ENCODE assay signal across 1 cellular context in the genomic region with DNA sequence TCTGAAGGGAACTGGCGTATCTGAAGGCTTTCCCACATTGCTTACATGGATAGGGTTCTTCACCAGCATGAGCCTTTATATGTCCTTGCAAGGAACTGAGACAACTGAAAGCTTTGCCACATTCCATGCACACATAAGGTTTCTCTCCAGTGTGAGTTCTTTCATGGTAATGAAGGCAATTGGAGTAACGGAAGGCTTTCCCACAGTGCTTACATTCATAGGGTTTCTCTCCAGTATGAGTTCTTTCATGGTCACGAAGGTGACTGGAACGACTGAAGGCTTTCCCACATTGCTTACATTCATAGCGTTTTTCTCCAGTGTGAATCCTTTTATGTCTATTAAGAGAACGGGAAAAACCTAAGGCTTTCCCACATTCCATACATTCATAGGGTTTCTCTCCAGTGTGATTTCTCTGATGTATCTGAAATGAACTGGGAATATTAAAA.
A peak's percentile ranks its signal among the peaks of the same experiment; 100 is the strongest.
TF ChIP-seq lines count a peak whose summit lies in the region.

No MANE protein-coding gene starts in this region.

TF ChIP-seq in HepG2, 621 proteins besides CTCF, POLR2A, EP300 and RAD21:
- TF ChIP-seq, protein P1, sequence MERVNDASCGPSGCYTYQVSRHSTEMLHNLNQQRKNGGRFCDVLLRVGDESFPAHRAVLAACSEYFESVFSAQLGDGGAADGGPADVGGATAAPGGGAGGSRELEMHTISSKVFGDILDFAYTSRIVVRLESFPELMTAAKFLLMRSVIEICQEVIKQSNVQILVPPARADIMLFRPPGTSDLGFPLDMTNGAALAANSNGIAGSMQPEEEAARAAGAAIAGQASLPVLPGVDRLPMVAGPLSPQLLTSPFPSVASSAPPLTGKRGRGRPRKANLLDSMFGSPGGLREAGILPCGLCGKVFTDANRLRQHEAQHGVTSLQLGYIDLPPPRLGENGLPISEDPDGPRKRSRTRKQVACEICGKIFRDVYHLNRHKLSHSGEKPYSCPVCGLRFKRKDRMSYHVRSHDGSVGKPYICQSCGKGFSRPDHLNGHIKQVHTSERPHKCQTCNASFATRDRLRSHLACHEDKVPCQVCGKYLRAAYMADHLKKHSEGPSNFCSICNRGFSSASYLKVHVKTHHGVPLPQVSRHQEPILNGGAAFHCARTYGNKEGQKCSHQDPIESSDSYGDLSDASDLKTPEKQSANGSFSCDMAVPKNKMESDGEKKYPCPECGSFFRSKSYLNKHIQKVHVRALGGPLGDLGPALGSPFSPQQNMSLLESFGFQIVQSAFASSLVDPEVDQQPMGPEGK (CRISPR knock-in tag; IDR thresholded peaks at IDR 0.05) = no peak
- no peak for TF ChIP-seq ZNF788 (CRISPR knock-in tag; IDR thresholded peaks at IDR 0.05; ENCODE audit: borderline replicate concordance)
- TF ChIP-seq, protein P2, sequence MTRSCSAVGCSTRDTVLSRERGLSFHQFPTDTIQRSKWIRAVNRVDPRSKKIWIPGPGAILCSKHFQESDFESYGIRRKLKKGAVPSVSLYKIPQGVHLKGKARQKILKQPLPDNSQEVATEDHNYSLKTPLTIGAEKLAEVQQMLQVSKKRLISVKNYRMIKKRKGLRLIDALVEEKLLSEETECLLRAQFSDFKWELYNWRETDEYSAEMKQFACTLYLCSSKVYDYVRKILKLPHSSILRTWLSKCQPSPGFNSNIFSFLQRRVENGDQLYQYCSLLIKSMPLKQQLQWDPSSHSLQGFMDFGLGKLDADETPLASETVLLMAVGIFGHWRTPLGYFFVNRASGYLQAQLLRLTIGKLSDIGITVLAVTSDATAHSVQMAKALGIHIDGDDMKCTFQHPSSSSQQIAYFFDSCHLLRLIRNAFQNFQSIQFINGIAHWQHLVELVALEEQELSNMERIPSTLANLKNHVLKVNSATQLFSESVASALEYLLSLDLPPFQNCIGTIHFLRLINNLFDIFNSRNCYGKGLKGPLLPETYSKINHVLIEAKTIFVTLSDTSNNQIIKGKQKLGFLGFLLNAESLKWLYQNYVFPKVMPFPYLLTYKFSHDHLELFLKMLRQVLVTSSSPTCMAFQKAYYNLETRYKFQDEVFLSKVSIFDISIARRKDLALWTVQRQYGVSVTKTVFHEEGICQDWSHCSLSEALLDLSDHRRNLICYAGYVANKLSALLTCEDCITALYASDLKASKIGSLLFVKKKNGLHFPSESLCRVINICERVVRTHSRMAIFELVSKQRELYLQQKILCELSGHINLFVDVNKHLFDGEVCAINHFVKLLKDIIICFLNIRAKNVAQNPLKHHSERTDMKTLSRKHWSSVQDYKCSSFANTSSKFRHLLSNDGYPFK (CRISPR knock-in tag; IDR thresholded peaks at IDR 0.05; ENCODE audit: borderline replicate concordance) = no peak
- peak; percentile 53 for TF ChIP-seq RBM22 (optimal IDR thresholded peaks at IDR 0.05; ENCODE audit: low read length)
- no peak for TF ChIP-seq ZNF652 (CRISPR knock-in tag; IDR thresholded peaks at IDR 0.05; ENCODE audit: borderline replicate concordance, low read depth)
- TF ChIP-seq, protein P3, sequence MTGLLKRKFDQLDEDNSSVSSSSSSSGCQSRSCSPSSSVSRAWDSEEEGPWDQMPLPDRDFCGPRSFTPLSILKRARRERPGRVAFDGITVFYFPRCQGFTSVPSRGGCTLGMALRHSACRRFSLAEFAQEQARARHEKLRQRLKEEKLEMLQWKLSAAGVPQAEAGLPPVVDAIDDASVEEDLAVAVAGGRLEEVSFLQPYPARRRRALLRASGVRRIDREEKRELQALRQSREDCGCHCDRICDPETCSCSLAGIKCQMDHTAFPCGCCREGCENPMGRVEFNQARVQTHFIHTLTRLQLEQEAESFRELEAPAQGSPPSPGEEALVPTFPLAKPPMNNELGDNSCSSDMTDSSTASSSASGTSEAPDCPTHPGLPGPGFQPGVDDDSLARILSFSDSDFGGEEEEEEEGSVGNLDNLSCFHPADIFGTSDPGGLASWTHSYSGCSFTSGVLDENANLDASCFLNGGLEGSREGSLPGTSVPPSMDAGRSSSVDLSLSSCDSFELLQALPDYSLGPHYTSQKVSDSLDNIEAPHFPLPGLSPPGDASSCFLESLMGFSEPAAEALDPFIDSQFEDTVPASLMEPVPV (CRISPR knock-in tag; IDR thresholded peaks at IDR 0.05) = no peak
- TF ChIP-seq, protein P4, sequence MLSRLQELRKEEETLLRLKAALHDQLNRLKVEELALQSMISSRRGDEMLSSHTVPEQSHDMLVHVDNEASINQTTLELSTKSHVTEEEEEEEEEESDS (CRISPR knock-in tag; IDR thresholded peaks at IDR 0.05; ENCODE audit: borderline replicate concordance) = no peak
- TF ChIP-seq ZZZ3 (CRISPR knock-in tag; IDR thresholded peaks at IDR 0.05; ENCODE audit: borderline replicate concordance) = no peak
- peak; percentile 98 for TF ChIP-seq ZNF75D (CRISPR knock-in tag; IDR thresholded peaks at IDR 0.05; ENCODE audit: borderline replicate concordance)
- TF ChIP-seq, protein P5, sequence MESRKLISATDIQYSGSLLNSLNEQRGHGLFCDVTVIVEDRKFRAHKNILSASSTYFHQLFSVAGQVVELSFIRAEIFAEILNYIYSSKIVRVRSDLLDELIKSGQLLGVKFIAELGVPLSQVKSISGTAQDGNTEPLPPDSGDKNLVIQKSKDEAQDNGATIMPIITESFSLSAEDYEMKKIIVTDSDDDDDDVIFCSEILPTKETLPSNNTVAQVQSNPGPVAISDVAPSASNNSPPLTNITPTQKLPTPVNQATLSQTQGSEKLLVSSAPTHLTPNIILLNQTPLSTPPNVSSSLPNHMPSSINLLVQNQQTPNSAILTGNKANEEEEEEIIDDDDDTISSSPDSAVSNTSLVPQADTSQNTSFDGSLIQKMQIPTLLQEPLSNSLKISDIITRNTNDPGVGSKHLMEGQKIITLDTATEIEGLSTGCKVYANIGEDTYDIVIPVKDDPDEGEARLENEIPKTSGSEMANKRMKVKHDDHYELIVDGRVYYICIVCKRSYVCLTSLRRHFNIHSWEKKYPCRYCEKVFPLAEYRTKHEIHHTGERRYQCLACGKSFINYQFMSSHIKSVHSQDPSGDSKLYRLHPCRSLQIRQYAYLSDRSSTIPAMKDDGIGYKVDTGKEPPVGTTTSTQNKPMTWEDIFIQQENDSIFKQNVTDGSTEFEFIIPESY (CRISPR knock-in tag; IDR thresholded peaks at IDR 0.05) = no peak
- TF ChIP-seq, protein P6, sequence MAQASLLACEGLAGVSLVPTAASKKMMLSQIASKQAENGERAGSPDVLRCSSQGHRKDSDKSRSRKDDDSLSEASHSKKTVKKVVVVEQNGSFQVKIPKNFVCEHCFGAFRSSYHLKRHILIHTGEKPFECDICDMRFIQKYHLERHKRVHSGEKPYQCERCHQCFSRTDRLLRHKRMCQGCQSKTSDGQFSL (CRISPR knock-in tag; IDR thresholded peaks at IDR 0.05) = no peak
- TF ChIP-seq, protein P7, sequence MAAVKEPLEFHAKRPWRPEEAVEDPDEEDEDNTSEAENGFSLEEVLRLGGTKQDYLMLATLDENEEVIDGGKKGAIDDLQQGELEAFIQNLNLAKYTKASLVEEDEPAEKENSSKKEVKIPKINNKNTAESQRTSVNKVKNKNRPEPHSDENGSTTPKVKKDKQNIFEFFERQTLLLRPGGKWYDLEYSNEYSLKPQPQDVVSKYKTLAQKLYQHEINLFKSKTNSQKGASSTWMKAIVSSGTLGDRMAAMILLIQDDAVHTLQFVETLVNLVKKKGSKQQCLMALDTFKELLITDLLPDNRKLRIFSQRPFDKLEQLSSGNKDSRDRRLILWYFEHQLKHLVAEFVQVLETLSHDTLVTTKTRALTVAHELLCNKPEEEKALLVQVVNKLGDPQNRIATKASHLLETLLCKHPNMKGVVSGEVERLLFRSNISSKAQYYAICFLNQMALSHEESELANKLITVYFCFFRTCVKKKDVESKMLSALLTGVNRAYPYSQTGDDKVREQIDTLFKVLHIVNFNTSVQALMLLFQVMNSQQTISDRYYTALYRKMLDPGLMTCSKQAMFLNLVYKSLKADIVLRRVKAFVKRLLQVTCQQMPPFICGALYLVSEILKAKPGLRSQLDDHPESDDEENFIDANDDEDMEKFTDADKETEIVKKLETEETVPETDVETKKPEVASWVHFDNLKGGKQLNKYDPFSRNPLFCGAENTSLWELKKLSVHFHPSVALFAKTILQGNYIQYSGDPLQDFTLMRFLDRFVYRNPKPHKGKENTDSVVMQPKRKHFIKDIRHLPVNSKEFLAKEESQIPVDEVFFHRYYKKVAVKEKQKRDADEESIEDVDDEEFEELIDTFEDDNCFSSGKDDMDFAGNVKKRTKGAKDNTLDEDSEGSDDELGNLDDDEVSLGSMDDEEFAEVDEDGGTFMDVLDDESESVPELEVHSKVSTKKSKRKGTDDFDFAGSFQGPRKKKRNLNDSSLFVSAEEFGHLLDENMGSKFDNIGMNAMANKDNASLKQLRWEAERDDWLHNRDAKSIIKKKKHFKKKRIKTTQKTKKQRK (IDR thresholded peaks at IDR 0.05; ENCODE audit: low read length) = no peak
- no peak for TF ChIP-seq SCMH1 (CRISPR knock-in tag; IDR thresholded peaks at IDR 0.05; ENCODE audit: borderline replicate concordance)
- peak; percentile 99 for TF ChIP-seq ZNF274 (CRISPR knock-in tag; IDR thresholded peaks at IDR 0.05)
TF ChIP-seq in HepG2: peak in this region for 3.
